16 cellular contexts compared by ENCODE assay signal in the genomic region with DNA sequence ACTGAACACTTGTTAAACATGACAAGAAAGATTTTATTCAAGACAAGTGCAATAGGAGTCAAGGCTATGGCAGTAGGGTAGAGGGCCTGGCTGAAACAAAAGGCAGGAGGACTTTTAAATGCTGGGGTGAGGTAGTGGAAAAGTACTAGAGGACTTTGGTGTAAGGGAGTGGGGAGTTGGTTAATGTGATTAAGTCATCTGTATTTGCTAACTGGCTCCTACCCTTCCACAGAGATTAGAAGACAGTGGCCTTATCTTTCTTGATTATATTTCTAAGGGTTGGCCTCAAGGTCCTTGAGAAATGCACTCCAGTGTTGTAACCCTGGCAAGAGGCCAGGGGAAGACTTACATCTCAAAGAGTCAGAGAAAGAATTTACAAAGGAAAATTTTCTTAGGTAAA.
A peak's percentile ranks its signal among the peaks of the same experiment; 100 is the strongest.
DNase-seq lines count a peak whose midpoint lies in the region; ATAC-seq and TF ChIP-seq lines count a peak whose summit lies in the region.
"Had no signal": no experiment of that assay in that cellular context is flagged by ENCODE, and none has a peak within 500 bp of the region (broad histone marks: within the 10 kb centered on the region; RNA-seq: fewer than 3 reads in every experiment).

No MANE protein-coding gene starts in this region.

- TF ChIP-seq POLR2A in erythroblast (IDR thresholded peaks at IDR 0.05; ENCODE audit: low read length) = no peak

- H4K91ac ChIP-seq in neuronal stem cell (ENCODE audit: low read depth, low read length, poor library complexity) = no peak overlapping the region

- H3K9me2 ChIP-seq in GM23248 (ENCODE audit: insufficient read depth) = no peaks in the 10 kb centered on the region

- H2AK5ac ChIP-seq in neuronal stem cell (ENCODE audit: low read depth, low read length) = no peak overlapping the region

- no peak overlapping the region for H4K8ac ChIP-seq in neuronal stem cell (ENCODE audit: low read depth, low read length)

- no peaks in the 10 kb centered on the region for H3F3A ChIP-seq in GM23248 (ENCODE audit: insufficient read depth)

- no peak overlapping the region for H2BK12ac ChIP-seq in neuronal stem cell (ENCODE audit: low read length)

- H2AFZ ChIP-seq in GM23248 = no peak overlapping the region
- H2AFZ ChIP-seq in neuronal stem cell (ENCODE audit: low read length) = no peak overlapping the region

- H3K4me2 ChIP-seq in GM23248 (ENCODE audit: unreplicated experiment) = no peak overlapping the region
- no peak overlapping the region for H3K4me2 ChIP-seq in neuronal stem cell (ENCODE audit: insufficient read depth, low read length, poor library complexity, severe bottlenecking)

- no peak overlapping the region for H2BK5ac ChIP-seq in neuronal stem cell (ENCODE audit: low read length)

- H3K4me1 ChIP-seq in GM23248 (ENCODE audit: insufficient read depth) = no peaks in the 10 kb centered on the region
- no peaks in the 10 kb centered on the region for H3K4me1 ChIP-seq in neuronal stem cell (ENCODE audit: control insufficient read depth in 2 of 2, insufficient read depth in 1 of 2, low read depth in 1 of 2, low read length in 2 of 2)
- H3K4me1 ChIP-seq: prostate gland, upper lobe of left lung had no signal

- H3K9ac ChIP-seq in GM23248 (no peak overlapping the region), neuronal stem cell (ENCODE audit: low read depth, low read length, poor library complexity) (no peak overlapping the region)

- no peak overlapping the region for H3K27ac ChIP-seq in GM23248
- no peak overlapping the region for H3K27ac ChIP-seq in neuronal stem cell (replicated peaks; ENCODE audit: low read length)
- H3K27ac ChIP-seq: prostate gland, upper lobe of left lung had no signal

- DNase-seq in GM23248 (peak; percentile 2), OCI-M1 (lab: John Stamatoyannopoulos, UW) (peak; percentile 85), erythroblast (lab: John Stamatoyannopoulos, UW) (peak; percentile 79 to 93), mucosa of gallbladder (ENCODE audit: low spot score) (peak; percentile 64), neuronal stem cell (ENCODE audit: low spot score) (no peak), COR-L47 (lab: John Stamatoyannopoulos, UW) (no peak), activated T-cell treated with anti-CD3 and anti-CD28 coated beads for 4 hours (no peak)
- DNase-seq: activated CD4-positive, CD25-positive, alpha-beta regulatory T cell treated with anti-CD3 and anti-CD28 coated beads, Interleukin-2, amount 50 U/mL, for 72 hours; DND-41; IMR-90; NCI-H187 treated with DMSO at 0.1 percent for 48 hours; stimulated activated CD4-positive, alpha-beta T cell treated with anti-CD3 and anti-CD28 coated beads, Interleukin-1b, Interleukin-23, amount 100 ng/mL, for 48 hours had no signal

- H3K36me3 ChIP-seq in GM23248 (ENCODE audit: low read depth) (no peaks in the 10 kb centered on the region), neuronal stem cell (replicated peaks in 1 of 2; ENCODE audit: control insufficient read depth in 2 of 2, insufficient read depth in 2 of 2, low read length in 2 of 2) (no peaks in the 10 kb centered on the region)
- H3K36me3 ChIP-seq: prostate gland, upper lobe of left lung had no signal

- in situ Hi-C loops in GM23248 (cut with MboI) = no loop called here

- no peak overlapping the region for H2BK15ac ChIP-seq in neuronal stem cell (ENCODE audit: low read length)

- H4K20me1 ChIP-seq in GM23248 (ENCODE audit: insufficient read depth) = no peaks in the 10 kb centered on the region

- H3K4me3 ChIP-seq in GM23248 = no peak overlapping the region
- no peak overlapping the region for H3K4me3 ChIP-seq in neuronal stem cell (ENCODE audit: low read length in 2 of 2)
- H3K4me3 ChIP-seq: prostate gland, upper lobe of left lung had no signal

- no peak overlapping the region for H3K4ac ChIP-seq in neuronal stem cell (ENCODE audit: low read length)

- H3K27me3 ChIP-seq in GM23248 (replicated peaks; ENCODE audit: insufficient read depth) = no peaks in the 10 kb centered on the region
- no peaks in the 10 kb centered on the region for H3K27me3 ChIP-seq in neuronal stem cell (ENCODE audit: control insufficient read depth in 3 of 3, insufficient read depth in 3 of 3, low read depth in 1 of 3, low read length in 3 of 3)
- H3K27me3 ChIP-seq: upper lobe of left lung had no signal

- no peak overlapping the region for H3K18ac ChIP-seq in neuronal stem cell (ENCODE audit: low read length)

- ATAC-seq in GM21423 (IDR thresholded peaks at IDR 0.05; ENCODE audit: unreplicated experiment) = no peak
- ATAC-seq: SK-N-SH treated with all-trans-retinoic acid at 6 μM for 48 hours had no signal

- no peak overlapping the region for H3K23ac ChIP-seq in neuronal stem cell (ENCODE audit: low read depth, low read length, poor library complexity)

- H2BK120ac ChIP-seq in neuronal stem cell (ENCODE audit: low read depth, low read length) = no peak overlapping the region

- no peaks in the 10 kb centered on the region for H3K79me1 ChIP-seq in neuronal stem cell (ENCODE audit: low read depth, low read length)

- no peak overlapping the region for H3K14ac ChIP-seq in neuronal stem cell (ENCODE audit: low read length)

- H3K9me3 ChIP-seq in GM23248 (ENCODE audit: low read depth) (no peaks in the 10 kb centered on the region), neuronal stem cell (replicated peaks in 1 of 2; ENCODE audit: control insufficient read depth in 2 of 2, insufficient read depth in 1 of 2, low read depth in 1 of 2, low read length in 2 of 2) (no peaks in the 10 kb centered on the region)
- H3K9me3 ChIP-seq: prostate gland, upper lobe of left lung had no signal

- no peaks in the 10 kb centered on the region for H3K79me2 ChIP-seq in GM23248 (ENCODE audit: insufficient read depth)

Comparison
In these comparisons a context has a peak if more than half of its experiments do, and no peak if none do; other contexts are left out.
1. DNase-seq: peak in GM23248 (single experiment), OCI-M1 (single experiment), erythroblast (2 of 2) and mucosa of gallbladder (single experiment); none in neuronal stem cell (single experiment), COR-L47 (single experiment) and activated T-cell treated with anti-CD3 and anti-CD28 coated beads for 4 hours (single experiment).